In genomic region chr6:41545174-41545702, GRCh38 we compare ENCODE assay signal across 8 cellular contexts. TPM values are rescaled to one million over a fixed set of nuclear protein-coding genes. Genes with fewer than 3 reads are reported as not detected.
DNase-seq lines count a peak whose midpoint lies in the region; ATAC-seq and TF ChIP-seq lines count a peak whose summit lies in the region.

No MANE protein-coding gene starts in this region.

- H3K27ac ChIP-seq in PC-3 (ENCODE audit: low read length) (peak overlapping the region; percentile 25), prostate gland (peak overlapping the region in 1 of 2 donors; percentile 86)

- no peaks in the 10 kb centered on the region for H3K9me2 ChIP-seq in PC-3 (replicated peaks; ENCODE audit: low read length)

- POLR2A ChIA-PET in PC-3 (lab: Charles Lee; ENCODE audit: unreplicated experiment), result no interaction called here

- H4K20me1 ChIP-seq in PC-3 (ENCODE audit: low read length), result peaks cover 11% of the 10 kb centered on the region; the same call in 1 of the 2 replicates

- TF ChIP-seq CTCF in GM12864 (IDR thresholded peaks at IDR 0.05; ENCODE audit: low read depth, low read length, missing control alignments), result no peak
- TF ChIP-seq CTCF in PC-3 (conservative IDR thresholded peaks at IDR 0.05; ENCODE audit: low read depth, low read length), result no peak
- TF ChIP-seq CTCF in epithelial cell of proximal tubule (conservative IDR thresholded peaks at IDR 0.05; ENCODE audit: low read depth, low read length), result no peak
- no peak for TF ChIP-seq CTCF in prostate gland (IDR thresholded peaks at IDR 0.05)
- TF ChIP-seq CTCF in GM10266 (IDR thresholded peaks at IDR 0.05; ENCODE audit: control insufficient read depth, insufficient read depth, low read depth, missing control alignments), result no peak

- WGBS in prostate gland, result 14% methylated on average over 15 of the region's 15 CpGs

- intact Hi-C loops in PC-3 (cut with micrococcal nuclease), result no loop called here
- intact Hi-C loops in prostate gland (cut with DNase I), result loop anchor here (5.0 kb wide), 3 partner anchors 47 to 173 kb away; no protein-coding TSS in a partner anchor

- no peak for TF ChIP-seq POLR2A in prostate gland (IDR thresholded peaks at IDR 0.05)

- TSS peak; percentile 50 for BruUV-seq in PC-3 (replicated peaks; lab: Mats Ljungman, UMichigan)

- no peaks in the 10 kb centered on the region for H3F3A ChIP-seq in PC-3 (ENCODE audit: low read length, unreplicated experiment)

- DNase-seq in GM12864 (ENCODE audit: low read depth) (no peak), PC-3 (no peak), epithelial cell of proximal tubule (ENCODE audit: low read depth) (no peak), prostate gland (ENCODE audit: low spot score) (no peak), NCI-H1694 treated with DMSO at 0.1 percent for 48 hours (lab: John Stamatoyannopoulos, UW) (no peak), GM10266 (ENCODE audit: extremely low spot score) (no peak), NCI-H226 (no peak)

- H3K4me1 ChIP-seq in PC-3 (ENCODE audit: insufficient read depth, low read length) (peaks cover 15% of the 10 kb centered on the region; the same call in 1 of the 2 replicates), prostate gland (replicated peaks) (peaks cover 3% of the 10 kb centered on the region)

- CTCF ChIA-PET in PC-3 (lab: Charles Lee), result no interaction called here

- ATAC-seq in PC-3 (no peak), GM18517 (IDR thresholded peaks at IDR 0.05; ENCODE audit: unreplicated experiment) (no peak)

- H3K36me3 ChIP-seq in PC-3 (ENCODE audit: low read depth, low read length) (no peaks in the 10 kb centered on the region), prostate gland (no peaks in the 10 kb centered on the region)

- H3K4me2 ChIP-seq in PC-3 (ENCODE audit: low read length), result peak overlapping the region; percentile 92

- H3K9ac ChIP-seq in PC-3 (ENCODE audit: low read length), result peak overlapping the region; percentile 85

- no peaks in the 10 kb centered on the region for H3K9me3 ChIP-seq in PC-3 (ENCODE audit: low read length)
- H3K9me3 ChIP-seq in prostate gland, result no peaks in the 10 kb centered on the region

- H3K4me3 ChIP-seq in GM12864 (ENCODE audit: low read depth, low read length) (peak overlapping the region; percentile 83), PC-3 (ENCODE audit: low read length) (peak overlapping the region; percentile 84), epithelial cell of proximal tubule (ENCODE audit: low read depth, low read length) (peak overlapping the region; percentile 71), prostate gland (peak overlapping the region; percentile 59 to 90)

- no peaks in the 10 kb centered on the region for H3K27me3 ChIP-seq in PC-3 (ENCODE audit: low read length)
- no peaks in the 10 kb centered on the region for H3K27me3 ChIP-seq in prostate gland (replicated peaks; ENCODE audit: insufficient read depth)

- H2AFZ ChIP-seq in PC-3 (ENCODE audit: low read length), result peak overlapping the region; percentile 90

- H3K79me2 ChIP-seq in PC-3 (ENCODE audit: low read length), result peaks cover 42% of the 10 kb centered on the region

RNA-seq across cellular contexts. Expression of gene FOXP4, which starts 0.9 kb away (rescaled TPM):
- total RNA-seq in PC-3 (2014; rRNA removed) (6.7 and 15.5 TPM in 2 replicates), epithelial cell of proximal tubule (7.5 and 10.2 TPM in 2 replicates), prostate gland (10 to 100 TPM; 24.8 to 53.5 TPM)
